ENCODE assay signal across 15 cellular contexts in genomic region chr7:66860767-66861166, GRCh38.
"Had no signal": no experiment of that assay in that cellular context is flagged by ENCODE, and none has a peak within 500 bp of the region (broad histone marks: within the 10 kb centered on the region; RNA-seq: fewer than 3 reads in every experiment).

No MANE protein-coding gene starts in this region.

- H3K27me3 ChIP-seq: hepatocyte, neutrophil, transverse colon, vagina had no signal

- H2AFZ ChIP-seq: hepatocyte had no signal

- H3K9me3 ChIP-seq: neutrophil, SK-N-SH, transverse colon, vagina had no signal

- H3K4me2 ChIP-seq: hepatocyte, SK-N-SH, smooth muscle cell had no signal

- H3K4me3 ChIP-seq: hepatocyte, smooth muscle cell, transverse colon, vagina had no signal

- H3K4me1 ChIP-seq: transverse colon, vagina had no signal

- ATAC-seq: left lobe of liver; naive thymus-derived CD8-positive, alpha-beta T cell had no signal

- H3K4me3 Mint-ChIP-seq: endodermal cell; naive thymus-derived CD8-positive, alpha-beta T cell had no signal

- H3K9me3 Mint-ChIP-seq: endodermal cell; naive thymus-derived CD8-positive, alpha-beta T cell; T-cell had no signal

- H3K36me3 ChIP-seq: neutrophil, vagina, WERI-Rb-1 had no signal

- H3K27me3 Mint-ChIP-seq: naive thymus-derived CD8-positive, alpha-beta T cell; T-cell had no signal

- H3K27ac ChIP-seq: hepatocyte, neutrophil, transverse colon, vagina, WERI-Rb-1 had no signal

- DNase-seq: activated gamma-delta T cell; aorta; islet precursor cell; naive thymus-derived CD8-positive, alpha-beta T cell; SK-N-SH; substantia nigra; transverse colon; WERI-Rb-1 had no signal

- H3K79me2 ChIP-seq: hepatocyte had no signal

- H3K9ac ChIP-seq: SK-N-SH had no signal
